1 cellular context compared by ENCODE assay signal in genomic region chr21:36044056-36044455, GRCh38.
TF ChIP-seq lines count a peak whose summit lies in the region.

No MANE protein-coding gene starts in this region.

TF ChIP-seq in GM23338, 12 proteins besides CTCF, POLR2A, EP300 and RAD21 (continued from another document):
- no peak for TF ChIP-seq REST (IDR thresholded peaks at IDR 0.05; ENCODE audit: unreplicated experiment)
- no peak for TF ChIP-seq CREB1 (CRISPR knock-in tag; IDR thresholded peaks at IDR 0.05; ENCODE audit: low read depth)
- TF ChIP-seq POLR2AphosphoS5 (IDR thresholded peaks at IDR 0.05; ENCODE audit: low read depth) = no peak
- no peak for TF ChIP-seq JUNB (IDR thresholded peaks at IDR 0.05; ENCODE audit: unreplicated experiment)
- TF ChIP-seq NANOG (IDR thresholded peaks at IDR 0.05; ENCODE audit: borderline replicate concordance) = no peak
- TF ChIP-seq EZH2phosphoT487 (IDR thresholded peaks at IDR 0.05; ENCODE audit: unreplicated experiment) = no peak
- no peak for TF ChIP-seq STAT1 (IDR thresholded peaks at IDR 0.05; ENCODE audit: unreplicated experiment)
- TF ChIP-seq EZH2 (IDR thresholded peaks at IDR 0.05; ENCODE audit: low read depth, unreplicated experiment) = no peak
- TF ChIP-seq ZNF114 (CRISPR knock-in tag; IDR thresholded peaks at IDR 0.05) = no peak
- TF ChIP-seq ETS1 (IDR thresholded peaks at IDR 0.05) = no peak
TF ChIP-seq in GM23338: peak in this region for 0.
